17 cellular contexts compared by ENCODE assay signal in the genomic region with DNA sequence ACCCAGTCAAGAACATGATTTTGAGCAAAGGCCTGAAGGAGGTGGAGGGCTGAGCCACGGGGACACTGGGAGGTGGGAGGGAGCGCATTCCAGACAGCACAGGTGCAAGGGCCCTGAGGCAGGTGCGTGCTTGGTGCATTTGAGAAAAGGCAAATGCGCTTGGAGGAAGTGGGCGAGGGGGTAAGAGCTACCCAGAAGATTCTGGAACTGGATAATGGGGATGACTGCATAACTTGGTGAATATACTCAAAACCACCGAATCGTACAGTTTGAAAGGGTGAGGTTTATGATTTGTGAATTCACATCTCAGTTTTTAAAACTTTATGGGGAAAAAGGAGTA. TPM values are rescaled to one million over a fixed set of nuclear protein-coding genes. Genes with fewer than 3 reads are reported as not detected.
DNase-seq lines count a peak whose midpoint lies in the region; ATAC-seq and TF ChIP-seq lines count a peak whose summit lies in the region.
"Had no signal": no experiment of that assay in that cellular context is flagged by ENCODE, and none has a peak within 500 bp of the region (broad histone marks: within the 10 kb centered on the region; RNA-seq: fewer than 3 reads in every experiment).

No MANE protein-coding gene starts in this region.

- H3K36me3 ChIP-seq in left ventricle myocardium inferior (no peaks in the 10 kb centered on the region), heart left ventricle (peaks cover 0 to 27% (median 0%) of the 10 kb centered on the region in 9 donors), endodermal cell (ENCODE audit: control insufficient read depth, insufficient read depth, low read length) (peaks cover 33% of the 10 kb centered on the region)

- WGBS in heart left ventricle, 4 donors: 83 to 94% (median 91%) methylated on average over 7 of the region's 7 CpGs
- WGBS in endodermal cell (ENCODE audit: insufficient coverage in 1 of 2, insufficient read length in 1 of 2), 2 experiments: 88 to 95% methylated on average over 7 of the region's 7 CpGs

- no peak for DNase-seq in left ventricle myocardium inferior
- no peak for DNase-seq in heart left ventricle
- DNase-seq in T-helper 2 cell treated with Interferon-gamma antibody and Interleukin-4, amounts not matched to agents 5 μg/mL and 100 μg/mL, for 36 hours (ENCODE audit: low spot score): no peak
- DNase-seq in endodermal cell: no peak
- DNase-seq in stimulated activated naive CD8-positive, alpha-beta T cell treated with anti-CD3 and anti-CD28 coated beads, Interleukin-15, amount 100 ng/mL, for 72 hours: no peak
- DNase-seq in NCI-H1436 treated with DMSO at 0.1 percent for 48 hours (lab: John Stamatoyannopoulos, UW): no peak
- DNase-seq in NCI-H1930 (lab: John Stamatoyannopoulos, UW): no peak
- DNase-seq: activated gamma-delta T cell; Karpas-422; left cardiac atrium; NCI-H146; NCI-H446; Right ventricle myocardium superior; stimulated activated CD4-positive, alpha-beta T cell treated with anti-CD3 and anti-CD28 coated beads, Interleukin-12 subunit alpha, Interleukin-12 subunit beta, amount 100 ng/mL, for 4 hours; T-helper 9 cell had no signal

- H3K4me1 ChIP-seq in left ventricle myocardium inferior (peaks cover 52% of the 10 kb centered on the region), heart left ventricle (peaks cover 0 to 94% (median 5%) of the 10 kb centered on the region in 12 donors), endodermal cell (ENCODE audit: control insufficient read depth, insufficient read depth, low read length) (peaks cover 15% of the 10 kb centered on the region)

- no peak overlapping the region for H3K9ac ChIP-seq in endodermal cell (ENCODE audit: extremely low read depth, low read length, poor library complexity, severe bottlenecking)

- H3K9me3 Mint-ChIP-seq in T-helper 2 cell treated with Interferon-gamma antibody and Interleukin-4, amounts not matched to agents 5 μg/mL and 100 μg/mL, for 36 hours: no peaks in the 10 kb centered on the region
- H3K9me3 Mint-ChIP-seq in endodermal cell: no peaks in the 10 kb centered on the region
- H3K9me3 Mint-ChIP-seq in stimulated activated naive CD8-positive, alpha-beta T cell treated with anti-CD3 and anti-CD28 coated beads, Interleukin-15, amount 100 ng/mL, for 72 hours: no peaks in the 10 kb centered on the region

- no peaks in the 10 kb centered on the region for H3K9me3 ChIP-seq in left ventricle myocardium inferior (replicated peaks)
- no peaks in the 10 kb centered on the region for H3K9me3 ChIP-seq in heart left ventricle
- H3K9me3 ChIP-seq in endodermal cell (ENCODE audit: control insufficient read depth, low read length): no peaks in the 10 kb centered on the region

- ATAC-seq in heart left ventricle: no peak
- no peak for ATAC-seq in stimulated activated naive CD8-positive, alpha-beta T cell treated with anti-CD3 and anti-CD28 coated beads, Interleukin-15, amount 100 ng/mL, for 72 hours
- no peak for ATAC-seq in HG03439 (IDR thresholded peaks at IDR 0.05; ENCODE audit: unreplicated experiment)

- peak overlapping the region; percentile 62 for H3K4me3 Mint-ChIP-seq in T-helper 2 cell treated with Interferon-gamma antibody and Interleukin-4, amounts not matched to agents 5 μg/mL and 100 μg/mL, for 36 hours
- no peak overlapping the region for H3K4me3 Mint-ChIP-seq in endodermal cell
- peak overlapping the region; percentile 60 to 61 for H3K4me3 Mint-ChIP-seq in stimulated activated naive CD8-positive, alpha-beta T cell treated with anti-CD3 and anti-CD28 coated beads, Interleukin-15, amount 100 ng/mL, for 72 hours

- H3K4me3 ChIP-seq in left ventricle myocardium inferior (no peak overlapping the region), heart left ventricle (peak overlapping the region in 1 of 12 donors; percentile 15), endodermal cell (ENCODE audit: low read length) (no peak overlapping the region)
- H3K4me3 ChIP-seq: hepatocyte had no signal

- H3K27me3 ChIP-seq in left ventricle myocardium inferior (ENCODE audit: low read depth) (no peaks in the 10 kb centered on the region), heart left ventricle (no peaks in the 10 kb centered on the region), endodermal cell (ENCODE audit: control insufficient read depth, insufficient read depth, low read length, poor library complexity, severe bottlenecking) (no peaks in the 10 kb centered on the region)

- intact Hi-C loops in left ventricle myocardium inferior (cut with micrococcal nuclease) (no loop called here), heart left ventricle (cut with DNase I) (no loop called here)

- peak overlapping the region; percentile 37 for H3K27ac ChIP-seq in left ventricle myocardium inferior (replicated peaks)
- peak overlapping the region in 1 of 12 donors; percentile 91 for H3K27ac ChIP-seq in heart left ventricle
- H3K27ac ChIP-seq in endodermal cell (ENCODE audit: low read depth, low read length): no peak overlapping the region
- H3K27ac ChIP-seq: hepatocyte had no signal

- TF ChIP-seq CTCF in left ventricle myocardium inferior (IDR thresholded peaks at IDR 0.05; ENCODE audit: borderline replicate concordance): no peak
- TF ChIP-seq CTCF in heart left ventricle (IDR thresholded peaks at IDR 0.05): no peak
- no peak for TF ChIP-seq CTCF in endodermal cell (conservative IDR thresholded peaks at IDR 0.05)

- no peak for TF ChIP-seq POLR2A in heart left ventricle (IDR thresholded peaks at IDR 0.05)

- H3K4me1 Mint-ChIP-seq in T-helper 2 cell treated with Interferon-gamma antibody and Interleukin-4, amounts not matched to agents 5 μg/mL and 100 μg/mL, for 36 hours (ENCODE audit: low read depth): peaks cover 61% of the 10 kb centered on the region
- peaks cover 23% of the 10 kb centered on the region for H3K4me1 Mint-ChIP-seq in endodermal cell
- no peaks in the 10 kb centered on the region for H3K4me1 Mint-ChIP-seq in stimulated activated naive CD8-positive, alpha-beta T cell treated with anti-CD3 and anti-CD28 coated beads, Interleukin-15, amount 100 ng/mL, for 72 hours

- peaks cover 4% of the 10 kb centered on the region for H3K27me3 Mint-ChIP-seq in T-helper 2 cell treated with Interferon-gamma antibody and Interleukin-4, amounts not matched to agents 5 μg/mL and 100 μg/mL, for 36 hours (ENCODE audit: low read depth)
- no peaks in the 10 kb centered on the region for H3K27me3 Mint-ChIP-seq in endodermal cell (ENCODE audit: insufficient read depth)
- no peaks in the 10 kb centered on the region for H3K27me3 Mint-ChIP-seq in stimulated activated naive CD8-positive, alpha-beta T cell treated with anti-CD3 and anti-CD28 coated beads, Interleukin-15, amount 100 ng/mL, for 72 hours

- H3K36me3 Mint-ChIP-seq in T-helper 2 cell treated with Interferon-gamma antibody and Interleukin-4, amounts not matched to agents 5 μg/mL and 100 μg/mL, for 36 hours (ENCODE audit: low read depth): peaks cover 29% of the 10 kb centered on the region
- peaks cover 51% of the 10 kb centered on the region for H3K36me3 Mint-ChIP-seq in endodermal cell (ENCODE audit: low read depth)

- H3K27ac Mint-ChIP-seq in T-helper 2 cell treated with Interferon-gamma antibody and Interleukin-4, amounts not matched to agents 5 μg/mL and 100 μg/mL, for 36 hours: peak overlapping the region; percentile 85
- H3K27ac Mint-ChIP-seq in endodermal cell: peak overlapping the region; percentile 40
- H3K27ac Mint-ChIP-seq in stimulated activated naive CD8-positive, alpha-beta T cell treated with anti-CD3 and anti-CD28 coated beads, Interleukin-15, amount 100 ng/mL, for 72 hours: peak overlapping the region; percentile 55 to 78

RNA-seq across cellular contexts. Expression of gene PREX1, which starts 9.8 kb away (rescaled TPM):
- total RNA-seq in left ventricle myocardium inferior: 11.2 TPM
- 10 to 100 TPM in 6 of 9 donors, 1 to 10 TPM in 3; 7.9 to 41.5 (median 13.8) TPM for total RNA-seq in heart left ventricle
- 10 to 100 TPM in 1 of 2 donors, 1 to 10 TPM in 1; 7.2 to 11.2 TPM for polyA plus RNA-seq in heart left ventricle
- total RNA-seq in endodermal cell: 10 to 100 TPM; 65.3 to 70.5 TPM
- 74.2 TPM for polyA plus RNA-seq in endodermal cell (2013, experiment 1 of 2)
- polyA plus RNA-seq in endodermal cell (2013, experiment 2 of 2): 71.0 TPM
